Comparison of ENCODE assay signal across 8 cellular contexts in genomic region chr1:182603646-182604127, GRCh38. TPM values are rescaled to one million over a fixed set of nuclear protein-coding genes. Genes with fewer than 3 reads are reported as not detected.
A peak's percentile ranks its signal among the peaks of the same experiment; 100 is the strongest.
DNase-seq lines count a peak whose midpoint lies in the region; ATAC-seq, FAIRE-seq and TF ChIP-seq lines count a peak whose summit lies in the region.

No MANE protein-coding gene starts in this region.

- no peak overlapping the region; the same call in 1 of the 2 replicates for H3K27ac ChIP-seq in HCT116 (ENCODE audit: low read depth, low read length)
- H3K27ac ChIP-seq in keratinocyte (ENCODE audit: control insufficient read depth, insufficient read depth, low read length) = no peak overlapping the region
- H3K27ac ChIP-seq in tibial nerve = peak overlapping the region in 3 of 4 donors; percentile 33 to 74 (median 57)

- WGBS in tibial nerve, 2 donors = 0 to 4% methylated on average over 7 to 8 of the region's 9 CpGs

- no peaks in the 10 kb centered on the region for H3K9me1 ChIP-seq in keratinocyte (ENCODE audit: control insufficient read depth, extremely low read depth, insufficient read depth, low read length)

- POLR2A ChIA-PET in HCT116 (lab: Charles Lee) = interaction anchor here (0.6 to 2.6 kb wide), 14 partner anchors 9 to 196 kb away, joined by 3 to 18 read pairs (median 5); partner anchors contain the start of genes NPL and RNASEL
- POLR2A ChIA-PET in WTC11 (lab: Charles Lee) = interaction anchor here (0.6 to 1.6 kb wide), 8 partner anchors 9 to 181 kb away, joined by 3 to 10 read pairs (median 4); no protein-coding TSS in a partner anchor

- no peak for DNase-seq in GM12864 (ENCODE audit: low read depth)
- no peak for DNase-seq in HCT116 (ENCODE audit: low read depth, low spot score)
- no peak for DNase-seq in WTC11 (ENCODE audit: low spot score)
- no peak for DNase-seq in keratinocyte (ENCODE audit: low read depth, low spot score)
- DNase-seq in tibial nerve (ENCODE audit: low spot score in 2 of 2) = no peak
- no peak for DNase-seq in mesenteric fat pad (ENCODE audit: low spot score)
- no peak for DNase-seq in NCI-H2029 treated with DMSO at 0.1 percent for 48 hours (lab: John Stamatoyannopoulos, UW)

- H3K27me3 Mint-ChIP-seq in WTC11 (ENCODE audit: low read depth) = peaks cover 35% of the 10 kb centered on the region

- no peak overlapping the region for H2AFZ ChIP-seq in HCT116 (ENCODE audit: low read depth, low read length, poor library complexity, severe bottlenecking)
- peak overlapping the region; percentile 39 for H2AFZ ChIP-seq in keratinocyte (ENCODE audit: control insufficient read depth, low read length)

- peaks cover 0 to 21% of the 10 kb centered on the region in 2 experiments; a peak in 3 of 4 replicates for H3K4me1 ChIP-seq in HCT116 (ENCODE audit: control insufficient read depth in 1 of 2, insufficient read depth in 2 of 2, low read length in 2 of 2)
- peaks cover 8% of the 10 kb centered on the region for H3K4me1 ChIP-seq in keratinocyte (ENCODE audit: control insufficient read depth, extremely low read depth, insufficient read depth, low read length)
- H3K4me1 ChIP-seq in tibial nerve = peaks cover 0 to 43% (median 20%) of the 10 kb centered on the region in 4 donors

- TF ChIP-seq RAD21 in HCT116 (IDR thresholded peaks at IDR 0.05; ENCODE audit: low read depth) = no peak

- H3K4me3 ChIP-seq in GM12864 (ENCODE audit: low read depth, low read length) = peak overlapping the region; percentile 91
- peak overlapping the region; percentile 82 to 83 for H3K4me3 ChIP-seq in HCT116 (replicated peaks in 1 of 2; ENCODE audit: low read depth in 1 of 2, low read length in 2 of 2)
- peak overlapping the region; percentile 13 to 56 (median 49) for H3K4me3 ChIP-seq in keratinocyte (ENCODE audit: control insufficient read depth in 2 of 3, extremely low read depth in 1 of 3, insufficient read depth in 2 of 3, low read depth in 1 of 3, low read length in 3 of 3)
- H3K4me3 ChIP-seq in tibial nerve = peak overlapping the region; percentile 34 to 61 (median 50)

- H3K4me1 Mint-ChIP-seq in WTC11 = peaks cover 8% of the 10 kb centered on the region

- H3K4me3 Mint-ChIP-seq in WTC11 = no peak overlapping the region

- TF ChIP-seq POLR2A in HCT116 (IDR thresholded peaks at IDR 0.05; ENCODE audit: borderline replicate concordance, extremely low read depth, insufficient read depth, insufficient read length) (no peak), tibial nerve (IDR thresholded peaks at IDR 0.05) (no peak)

- BruUV-seq in HCT116 (replicated peaks; lab: Mats Ljungman, UMichigan) = TSS peak; percentile 56

- no peak for TF ChIP-seq EP300 in tibial nerve (IDR thresholded peaks at IDR 0.05)

- FAIRE-seq in keratinocyte (lab: Jason Lieb, UNC) = no peak

- no peaks in the 10 kb centered on the region for H4K20me1 ChIP-seq in HCT116 (ENCODE audit: insufficient read depth)
- no peaks in the 10 kb centered on the region for H4K20me1 ChIP-seq in keratinocyte (ENCODE audit: control insufficient read depth, extremely low read depth, insufficient read depth, low read length)

- no peaks in the 10 kb centered on the region for H3K79me2 ChIP-seq in HCT116 (ENCODE audit: insufficient read depth, low read length)
- H3K79me2 ChIP-seq in keratinocyte (ENCODE audit: control insufficient read depth, insufficient read depth, low read length) = no peaks in the 10 kb centered on the region

- RAD21 ChIA-PET in HCT116 (lab: Charles Lee; ENCODE audit: low non-redundant PET in 1 of 2, low total read pairs in 2 of 2, uncharacterized antibody in 2 of 2, unreplicated experiment in 2 of 2) = interaction anchor here (1.1 to 1.9 kb wide), 2 partner anchors 179 to 181 kb away, joined by 3 to 5 read pairs; no protein-coding TSS in a partner anchor

- intact Hi-C loops in HCT116 (cut with micrococcal nuclease) = no loop called here

- TF ChIP-seq CTCF in GM12864 (IDR thresholded peaks at IDR 0.05; ENCODE audit: low read depth, low read length, missing control alignments) (no peak), HCT116 (IDR thresholded peaks at IDR 0.05 in 2 of 3, conservative IDR thresholded peaks at IDR 0.05 in 1 of 3; ENCODE audit: borderline replicate concordance in 1 of 3, insufficient read depth in 1 of 3, low read depth in 2 of 3, low read length in 2 of 3) (no peak), WTC11 (IDR thresholded peaks at IDR 0.05) (no peak), keratinocyte (optimal IDR thresholded peaks at IDR 0.05 in 1 of 3, IDR thresholded peaks at IDR 0.05 in 1 of 3, conservative IDR thresholded peaks at IDR 0.05 in 1 of 3; ENCODE audit: extremely low read depth in 1 of 3, insufficient read depth in 2 of 3, low read length in 3 of 3) (no peak), tibial nerve (IDR thresholded peaks at IDR 0.05) (no peak)

- ATAC-seq in HCT116 = no peak; the same call in 1 of the 2 replicates
- ATAC-seq in WTC11 = peak; percentile 3
- no peak for ATAC-seq in HG02763 (IDR thresholded peaks at IDR 0.05; ENCODE audit: unreplicated experiment)

- H3K9me2 ChIP-seq in HCT116 (ENCODE audit: insufficient read depth) = no peaks in the 10 kb centered on the region

- dilution Hi-C loops in keratinocyte (cut with MboI; ENCODE audit: extremely low pct_ligation_motif_present, low sequenced_read_pairs) = no loop called here

- H3K9me3 Mint-ChIP-seq in WTC11 = no peaks in the 10 kb centered on the region

- CTCF ChIA-PET in HCT116 (lab: Charles Lee) = interaction anchor here (1.1 to 17.3 kb wide), 3 partner anchors 9 to 182 kb away, joined by 3 to 412 read pairs (median 11); partner anchors contain the start of gene NPL
- CTCF ChIA-PET in WTC11 (lab: Charles Lee) = interaction anchor here (0.8 to 16.0 kb wide), 5 partner anchors 8 to 182 kb away, joined by 3 to 669 read pairs (median 4); partner anchors contain the start of gene NPL

- H3K9me3 ChIP-seq in HCT116 (ENCODE audit: control insufficient read depth in 1 of 2, insufficient read depth in 1 of 2, low read depth in 1 of 2, low read length in 2 of 2) = no peaks in the 10 kb centered on the region
- H3K9me3 ChIP-seq in keratinocyte (ENCODE audit: control insufficient read depth, low read depth, low read length) = no peaks in the 10 kb centered on the region
- no peaks in the 10 kb centered on the region for H3K9me3 ChIP-seq in tibial nerve

- no peaks in the 10 kb centered on the region; the same call in 1 of the 2 replicates for H3K36me3 Mint-ChIP-seq in WTC11

- H3K9ac ChIP-seq in HCT116 (ENCODE audit: low read length) (peak overlapping the region; percentile 71), keratinocyte (ENCODE audit: control insufficient read depth, extremely low read depth, insufficient read depth, low read length) (peak overlapping the region; percentile 28)

- peaks cover 12 to 17% of the 10 kb centered on the region in 2 experiments; a peak in 3 of 4 replicates for H3K36me3 ChIP-seq in HCT116 (ENCODE audit: control insufficient read depth in 1 of 2, insufficient read depth in 2 of 2, low read length in 2 of 2)
- no peaks in the 10 kb centered on the region for H3K36me3 ChIP-seq in keratinocyte (ENCODE audit: control insufficient read depth in 2 of 2, extremely low read depth in 1 of 2, insufficient read depth in 2 of 2, low read length in 2 of 2)
- peaks cover 0 to 22% (median 0%) of the 10 kb centered on the region in 3 donors for H3K36me3 ChIP-seq in tibial nerve

- no peak overlapping the region for H3K27ac Mint-ChIP-seq in WTC11

- no peaks in the 10 kb centered on the region for H3K27me3 ChIP-seq in HCT116 (ENCODE audit: insufficient read depth, low read length)
- H3K27me3 ChIP-seq in keratinocyte (ENCODE audit: control insufficient read depth, extremely low read depth, insufficient read depth, low read length) = peaks cover 18% of the 10 kb centered on the region
- H3K27me3 ChIP-seq in tibial nerve = no peaks in the 10 kb centered on the region

- H3K4me2 ChIP-seq in HCT116 (ENCODE audit: low read length) (peak overlapping the region; percentile 99), keratinocyte (ENCODE audit: control insufficient read depth, extremely low read depth, insufficient read depth, low read depth, low read length) (peak overlapping the region; percentile 88)

TF ChIP-seq in HCT116, 20 proteins besides CTCF, POLR2A, EP300 and RAD21 (continues in another document):
- no peak for TF ChIP-seq TCF7L2 (IDR thresholded peaks at IDR 0.05; ENCODE audit: borderline replicate concordance, extremely low read depth, insufficient read depth, insufficient read length)

TF ChIP-seq in WTC11, 78 proteins besides CTCF, POLR2A, EP300 and RAD21 (continues in another document):
- no peak for TF ChIP-seq SOX15 (CRISPR knock-in tag; IDR thresholded peaks at IDR 0.05)
- TF ChIP-seq FOXJ3 (CRISPR knock-in tag; IDR thresholded peaks at IDR 0.05; ENCODE audit: borderline replicate concordance) = no peak

RNA-seq across cellular contexts. Expression of gene RGS16, which starts 0.5 kb away (rescaled TPM):
- total RNA-seq in HCT116 (2021; ENCODE audit: unreplicated experiment) = 6.5 TPM
- 7.0 and 7.9 TPM in 2 replicates for polyA plus RNA-seq in HCT116 (2012)
- total RNA-seq in WTC11 (2021) = 9.9 to 17.8 TPM (median 10.2 TPM) in 3 replicates
- 0.18 to 0.34 TPM (median 0.19 TPM) in 3 replicates for polyA plus RNA-seq in keratinocyte
- 0.67 TPM for polyA plus RNA-seq in keratinocyte (2011; ENCODE audit: low read depth)
- polyA plus RNA-seq in keratinocyte (2011; cell fraction: cytosol; rRNA removed) = 0.22 and 0.41 TPM in 2 replicates
- 0.32 and 0.79 TPM in 2 replicates for polyA plus RNA-seq in keratinocyte (2011; cell fraction: nucleus; rRNA removed)
- 0.13 and 1.4 TPM in 2 replicates for polyA plus RNA-seq in keratinocyte (2012; ENCODE audit: low replicate concordance)
- 0.06 to 0.13 TPM in 2 of 3 replicates, not detected in the other for polyA minus RNA-seq in keratinocyte
- polyA minus RNA-seq in keratinocyte (2011; cell fraction: cytosol; rRNA and poly(A)+ RNA removed) = not detected
- polyA minus RNA-seq in keratinocyte (2011; cell fraction: nucleus; rRNA and poly(A)+ RNA removed) = 0.21 and 0.23 TPM in 2 replicates
- 1 to 10 TPM in 3 of 4 donors, under 1 TPM in 1; 0.78 to 2.1 (median 1.2) TPM for total RNA-seq in tibial nerve
- total RNA-seq in mesenteric fat pad = 25.0 TPM

RNA-seq across cellular contexts. Expression of gene RNASEL, which starts 14.6 kb away (rescaled TPM):
- total RNA-seq in HCT116 (2021; ENCODE audit: unreplicated experiment) (2.9 TPM), WTC11 (2021) (0.64 to 0.87 TPM (median 0.77 TPM) in 3 replicates), tibial nerve (1 to 10 TPM; 7.3 to 9.8 (median 8.8) TPM), mesenteric fat pad (7.3 TPM)
- polyA plus RNA-seq in HCT116 (2012) = 1.6 and 2.0 TPM in 2 replicates
- 3.6 to 4.7 TPM (median 3.9 TPM) in 3 replicates for polyA plus RNA-seq in keratinocyte
- 2.3 TPM for polyA plus RNA-seq in keratinocyte (2011; ENCODE audit: low read depth)
- 1.9 and 3.2 TPM in 2 replicates for polyA plus RNA-seq in keratinocyte (2011; cell fraction: cytosol; rRNA removed)
- 5.7 and 6.9 TPM in 2 replicates for polyA plus RNA-seq in keratinocyte (2011; cell fraction: nucleus; rRNA removed)
- 2.8 and 3.1 TPM in 2 replicates for polyA plus RNA-seq in keratinocyte (2012; ENCODE audit: low replicate concordance)
- 1.2 to 5.0 TPM (median 4.7 TPM) in 3 replicates for polyA minus RNA-seq in keratinocyte
- polyA minus RNA-seq in keratinocyte (2011; cell fraction: cytosol; rRNA and poly(A)+ RNA removed) = 1.3 TPM
- polyA minus RNA-seq in keratinocyte (2011; cell fraction: nucleus; rRNA and poly(A)+ RNA removed) = 2.4 and 5.6 TPM in 2 replicates

Comparison
In these comparisons a context has a peak if more than half of its experiments do, and no peak if none do; other contexts are left out.
1. H3K27ac ChIP-seq: peak in tibial nerve (3 of 4); none in HCT116 (single experiment) and keratinocyte (single experiment).
2. Peak in every context shown above with its lines, with median percentiles within 50 percentile points of each other: H3K4me3 ChIP-seq.